In the genomic region with DNA sequence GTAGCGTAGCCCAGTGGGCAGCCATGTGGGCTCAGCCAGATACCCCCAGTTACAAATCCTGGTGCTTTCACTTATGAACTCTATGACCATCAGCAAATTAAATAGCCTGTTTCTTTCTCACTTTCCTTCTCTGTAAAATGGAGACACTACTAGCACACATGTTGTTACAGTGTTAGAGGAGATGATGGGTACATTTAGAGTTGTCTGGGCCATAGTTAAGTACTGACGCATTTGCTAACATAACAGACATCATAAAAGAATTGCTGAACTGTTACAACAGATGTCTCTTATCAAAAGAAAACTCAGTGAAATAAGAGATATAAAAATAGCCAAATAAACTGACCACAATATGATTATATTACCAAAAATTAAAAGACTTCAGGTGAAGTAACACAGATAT, we compare ENCODE assay signal across 10 cellular contexts.
"Had no signal": no experiment of that assay in that cellular context is flagged by ENCODE, and none has a peak within 500 bp of the region (broad histone marks: within the 10 kb centered on the region; RNA-seq: fewer than 3 reads in every experiment).

No MANE protein-coding gene starts in this region.

- H3K27ac ChIP-seq: GM23248, HL-60 had no signal

- H3K9me3 ChIP-seq: HAP-1 had no signal

- H2AFZ ChIP-seq: GM23248 had no signal

- DNase-seq: GM23248, GOT3, H7, HFFc6, IMR-90, KG1 had no signal

- H3K4me1 ChIP-seq: HAP-1 had no signal

- H3K4me3 ChIP-seq: GM23248, HAP-1, K562 had no signal

- ATAC-seq: HCT116, K562 had no signal

- H3K36me3 ChIP-seq: HAP-1 had no signal

- FAIRE-seq: K562 had no signal

- H3K9ac ChIP-seq: GM23248 had no signal
